ENCODE assay signal across 17 cellular contexts in genomic region chr10:35420044-35420443, GRCh38.
DNase-seq lines count a peak whose midpoint lies in the region; ATAC-seq lines count a peak whose summit lies in the region.
"Had no signal": no experiment of that assay in that cellular context is flagged by ENCODE, and none has a peak within 500 bp of the region (broad histone marks: within the 10 kb centered on the region; RNA-seq: fewer than 3 reads in every experiment).

No MANE protein-coding gene starts in this region.

- H3K27ac Mint-ChIP-seq in activated CD8-positive, alpha-beta memory T cell treated with anti-CD3 and anti-CD28 coated beads, Interleukin-2, amount 10 ng/mL, durations not matched to agents 7 days and 5 days: no peak overlapping the region
- H3K27ac Mint-ChIP-seq: activated CD8-positive, alpha-beta T cell treated with anti-CD3 and anti-CD28 coated beads for 36 hours; mesothelial cell of epicardium had no signal

- no peaks in the 10 kb centered on the region for H3K27me3 Mint-ChIP-seq in activated CD8-positive, alpha-beta memory T cell treated with anti-CD3 and anti-CD28 coated beads, Interleukin-2, amount 10 ng/mL, durations not matched to agents 7 days and 5 days
- H3K27me3 Mint-ChIP-seq: activated CD8-positive, alpha-beta T cell treated with anti-CD3 and anti-CD28 coated beads for 36 hours had no signal

- no peak overlapping the region for H3K9ac ChIP-seq in subcutaneous abdominal adipose tissue (ENCODE audit: low read length in 5 of 5)
- H3K9ac ChIP-seq: BLaER1 treated with 17β-estradiol and CSF1 and Interleukin-3, amounts not matched to agents 10 nM and 100 nM had no signal

- ATAC-seq in activated CD8-positive, alpha-beta memory T cell treated with anti-CD3 and anti-CD28 coated beads, Interleukin-2, amount 10 ng/mL, durations not matched to agents 7 days and 5 days: no peak
- ATAC-seq: activated CD8-positive, alpha-beta T cell treated with anti-CD3 and anti-CD28 coated beads for 36 hours had no signal

- no peaks in the 10 kb centered on the region for H3K27me3 ChIP-seq in subcutaneous abdominal adipose tissue (ENCODE audit: control insufficient read depth in 5 of 5, insufficient read depth in 4 of 5, low read length in 5 of 5)
- H3K27me3 ChIP-seq: BLaER1 treated with 17β-estradiol and CSF1 and Interleukin-3, amounts not matched to agents 10 nM and 100 nM had no signal

- peak overlapping the region; percentile 24 for H3K27ac ChIP-seq in angular gyrus (ENCODE audit: low read depth, low read length)
- H3K27ac ChIP-seq in subcutaneous abdominal adipose tissue (ENCODE audit: low read depth, low read length): peak overlapping the region; percentile 34
- H3K27ac ChIP-seq: BLaER1 treated with 17β-estradiol and CSF1 and Interleukin-3, amounts not matched to agents 10 nM and 100 nM had no signal

- CTCF ChIA-PET in activated CD8-positive, alpha-beta memory T cell treated with anti-CD3 and anti-CD28 coated beads, Interleukin-2, amount 10 ng/mL, durations not matched to agents 7 days and 5 days (lab: Charles Lee): no interaction called here

- peaks cover 2 to 58% (median 35%) of the 10 kb centered on the region in 5 donors for H3K4me1 ChIP-seq in subcutaneous abdominal adipose tissue (ENCODE audit: control insufficient read depth in 5 of 5, insufficient read depth in 5 of 5, low read length in 5 of 5)

- H3K9me3 Mint-ChIP-seq in activated CD8-positive, alpha-beta memory T cell treated with anti-CD3 and anti-CD28 coated beads, Interleukin-2, amount 10 ng/mL, durations not matched to agents 7 days and 5 days (ENCODE audit: low read depth): no peaks in the 10 kb centered on the region
- H3K9me3 Mint-ChIP-seq: activated CD8-positive, alpha-beta T cell treated with anti-CD3 and anti-CD28 coated beads for 36 hours; H9; mesothelial cell of epicardium had no signal

- no peak overlapping the region for H3K4me3 ChIP-seq in subcutaneous abdominal adipose tissue (ENCODE audit: low read depth in 1 of 5, low read length in 5 of 5)
- H3K4me3 ChIP-seq: BLaER1 treated with 17β-estradiol and CSF1 and Interleukin-3, amounts not matched to agents 10 nM and 100 nM had no signal

- no peaks in the 10 kb centered on the region for H3K4me1 Mint-ChIP-seq in activated CD8-positive, alpha-beta memory T cell treated with anti-CD3 and anti-CD28 coated beads, Interleukin-2, amount 10 ng/mL, durations not matched to agents 7 days and 5 days

- H3K4me3 Mint-ChIP-seq in activated CD8-positive, alpha-beta memory T cell treated with anti-CD3 and anti-CD28 coated beads, Interleukin-2, amount 10 ng/mL, durations not matched to agents 7 days and 5 days: no peak overlapping the region
- H3K4me3 Mint-ChIP-seq: activated CD8-positive, alpha-beta T cell treated with anti-CD3 and anti-CD28 coated beads for 36 hours; H9; mesothelial cell of epicardium had no signal

- DNase-seq in HT1080 (ENCODE audit: low read depth): peak; percentile 32
- peak; percentile 29 for DNase-seq in kidney glomerular epithelial cell (lab: John Stamatoyannopoulos, UW)
- DNase-seq in H4 (ENCODE audit: low spot score): no peak
- DNase-seq in activated CD8-positive, alpha-beta memory T cell treated with anti-CD3 and anti-CD28 coated beads, Interleukin-2, amount 10 ng/mL, durations not matched to agents 7 days and 5 days: no peak
- DNase-seq in cerebellum (ENCODE audit: low spot score): no peak
- DNase-seq in activated naive CD4-positive, alpha-beta T cell treated with Interleukin-2 at 50 U/mL for 16 hours: no peak
- DNase-seq: activated CD8-positive, alpha-beta T cell treated with anti-CD3 and anti-CD28 coated beads for 36 hours; activated gamma-delta T cell; H9; MM.1S; NCI-H2029 treated with DMSO at 0.1 percent for 48 hours; SIG-M5; stimulated activated CD4-positive, alpha-beta T cell treated with anti-CD3 and anti-CD28 coated beads, Interleukin-1b, Interleukin-23, amount 100 ng/mL, for 48 hours had no signal

- no peaks in the 10 kb centered on the region for H3K36me3 Mint-ChIP-seq in activated CD8-positive, alpha-beta memory T cell treated with anti-CD3 and anti-CD28 coated beads, Interleukin-2, amount 10 ng/mL, durations not matched to agents 7 days and 5 days
- H3K36me3 Mint-ChIP-seq: mesothelial cell of epicardium had no signal

- no peaks in the 10 kb centered on the region for H3K9me3 ChIP-seq in subcutaneous abdominal adipose tissue (ENCODE audit: control insufficient read depth in 5 of 5, low read length in 5 of 5)
- H3K9me3 ChIP-seq: BLaER1 treated with 17β-estradiol and CSF1 and Interleukin-3, amounts not matched to agents 10 nM and 100 nM had no signal

- H3K36me3 ChIP-seq in subcutaneous abdominal adipose tissue (ENCODE audit: control insufficient read depth in 5 of 5, insufficient read depth in 5 of 5, low read length in 5 of 5): no peaks in the 10 kb centered on the region

Comparison
In these comparisons a context has a peak if more than half of its experiments do, and no peak if none do; other contexts are left out.
1. DNase-seq: peak in HT1080 (single experiment) and kidney glomerular epithelial cell (single experiment); none in H4 (single experiment), activated CD8-positive, alpha-beta memory T cell treated with anti-CD3 and anti-CD28 coated beads, Interleukin-2, amount 10 ng/mL, durations not matched to agents 7 days and 5 days (single experiment), cerebellum (single experiment) and activated naive CD4-positive, alpha-beta T cell treated with Interleukin-2 at 50 U/mL for 16 hours (single experiment).